ENCODE assay signal across 32 cellular contexts in the genomic region with DNA sequence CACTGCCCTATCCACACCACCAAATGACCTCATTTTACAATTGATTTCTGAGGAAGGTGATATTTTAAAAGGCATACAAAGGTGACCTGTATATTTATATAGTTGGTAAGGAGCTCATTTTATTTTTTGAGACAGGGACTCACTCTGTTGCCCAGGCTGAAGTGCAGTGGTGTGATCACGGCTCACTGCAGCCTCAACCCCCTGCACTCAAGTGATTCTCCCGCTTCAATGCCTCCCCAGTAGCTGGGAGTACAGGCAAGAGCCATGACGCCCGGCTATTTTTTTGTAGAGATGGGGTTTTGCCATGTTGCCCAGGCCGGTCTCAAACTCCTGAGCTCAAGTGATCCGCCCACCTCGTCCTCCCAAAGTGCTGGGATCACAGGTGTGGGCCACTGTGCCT. TPM values are rescaled to one million over a fixed set of nuclear protein-coding genes. Genes with fewer than 3 reads are reported as not detected.
"Had no signal": no experiment of that assay in that cellular context is flagged by ENCODE, and none has a peak within 500 bp of the region (broad histone marks: within the 10 kb centered on the region; RNA-seq: fewer than 3 reads in every experiment).

No MANE protein-coding gene starts in this region.

- H3K27ac Mint-ChIP-seq: dendritic cell treated with granulocyte-macrophage colony-stimulating factor and Interleukin-4, amounts not matched to agents 40 ng/mL and 50 ng/mL, for 4 days; mesothelial cell of epicardium; natural killer cell treated with Interleukin-12 subunit alpha and Interleukin-12 subunit beta and Interleukin-15 and Interleukin-18, amount 100 ng/mL, for 72 hours; stimulated activated effector memory CD8-positive, alpha-beta T cell treated with anti-CD3 and anti-CD28 coated beads, Interleukin-12 subunit alpha, Interleukin-12 subunit beta, amount 100 ng/mL, for 72 hours had no signal

- H3K4me3 Mint-ChIP-seq: central memory CD8-positive, alpha-beta T cell; dendritic cell treated with granulocyte-macrophage colony-stimulating factor and Interleukin-4, amounts not matched to agents 40 ng/mL and 50 ng/mL, for 4 days; immature natural killer cell; mesothelial cell of epicardium; naive B cell; natural killer cell treated with Interleukin-12 subunit alpha and Interleukin-12 subunit beta and Interleukin-15 and Interleukin-18, amount 100 ng/mL, for 72 hours; neural crest cell; stimulated activated effector memory CD8-positive, alpha-beta T cell treated with anti-CD3 and anti-CD28 coated beads, Interleukin-12 subunit alpha, Interleukin-12 subunit beta, amount 100 ng/mL, for 72 hours had no signal

- H3K27me3 ChIP-seq: colonic mucosa, hepatocyte, neutrophil, right atrium auricular region, sigmoid colon, testis, tibial nerve, upper lobe of left lung had no signal

- H3K4me3 ChIP-seq: colonic mucosa, hepatocyte, mucosa of descending colon, prostate gland, right atrium auricular region, sigmoid colon, testis, tibial nerve, upper lobe of left lung had no signal

- H3K9me3 Mint-ChIP-seq: central memory CD8-positive, alpha-beta T cell; dendritic cell treated with granulocyte-macrophage colony-stimulating factor and Interleukin-4, amounts not matched to agents 40 ng/mL and 50 ng/mL, for 4 days; immature natural killer cell; mesothelial cell of epicardium; naive B cell; natural killer cell treated with Interleukin-12 subunit alpha and Interleukin-12 subunit beta and Interleukin-15 and Interleukin-18, amount 100 ng/mL, for 72 hours; neural crest cell; stimulated activated effector memory CD8-positive, alpha-beta T cell treated with anti-CD3 and anti-CD28 coated beads, Interleukin-12 subunit alpha, Interleukin-12 subunit beta, amount 100 ng/mL, for 72 hours had no signal

- H3K9ac ChIP-seq: parathyroid adenoma had no signal

- H2AFZ ChIP-seq: hepatocyte, parathyroid adenoma had no signal

- FAIRE-seq: endometrium, frontal cortex, keratinocyte, urothelium cell line had no signal

- DNase-seq: colonic mucosa; effector CD8-positive, alpha-beta T cell; erythroblast; head of caudate nucleus; immature natural killer cell; mesenchymal stem cell; mucosa of descending colon; naive B cell; sigmoid colon; stimulated activated CD4-positive, alpha-beta T cell treated with anti-CD3 and anti-CD28 coated beads, Interleukin-2, amount 100 ng/mL, for 24 hours; stimulated activated CD4-positive, alpha-beta T cell treated with anti-CD3 and anti-CD28 coated beads, Interleukin-4, amount 100 ng/mL, for 24 hours; stimulated activated naive CD8-positive, alpha-beta T cell treated with anti-CD3 and anti-CD28 coated beads, Interleukin-15, Interleukin-2, amounts not matched to agents 100 U/mL and 50 U/mL, for 24 hours; substantia nigra; testis; upper lobe of left lung had no signal

- H3K9me3 ChIP-seq: colonic mucosa, mucosa of descending colon, neutrophil, prostate gland, right atrium auricular region, sigmoid colon, testis, tibial nerve, upper lobe of left lung had no signal

- H3K27me3 Mint-ChIP-seq: central memory CD8-positive, alpha-beta T cell; dendritic cell treated with granulocyte-macrophage colony-stimulating factor and Interleukin-4, amounts not matched to agents 40 ng/mL and 50 ng/mL, for 4 days; naive B cell; natural killer cell treated with Interleukin-12 subunit alpha and Interleukin-12 subunit beta and Interleukin-15 and Interleukin-18, amount 100 ng/mL, for 72 hours had no signal

- ATAC-seq: mucosa of descending colon; natural killer cell treated with Interleukin-12 subunit alpha and Interleukin-12 subunit beta and Interleukin-15 and Interleukin-18, amount 100 ng/mL, for 72 hours; stimulated activated effector memory CD8-positive, alpha-beta T cell treated with anti-CD3 and anti-CD28 coated beads, Interleukin-12 subunit alpha, Interleukin-12 subunit beta, amount 100 ng/mL, for 72 hours; stimulated activated naive CD8-positive, alpha-beta T cell treated with anti-CD3 and anti-CD28 coated beads, Interleukin-15, Interleukin-2, amounts not matched to agents 100 U/mL and 50 U/mL, for 24 hours had no signal

- H3K36me3 ChIP-seq: colonic mucosa, prostate gland had no signal

- H3K4me2 ChIP-seq: hepatocyte had no signal

- H3K27ac ChIP-seq: colonic mucosa, hepatocyte, neutrophil, parathyroid adenoma, prostate gland, right atrium auricular region, sigmoid colon, testis, tibial nerve, upper lobe of left lung had no signal

- H3K4me1 ChIP-seq: colonic mucosa, prostate gland, testis had no signal

RNA-seq across cellular contexts. Expression of a gene that starts 47.8 kb away (rescaled TPM):
- total RNA-seq: natural killer cell treated with Interleukin-12 subunit alpha and Interleukin-12 subunit beta and Interleukin-15 and Interleukin-18, amount 100 ng/mL, for 72 hours; right atrium auricular region; skeletal muscle tissue had no signal
- polyA plus RNA-seq: keratinocyte had no signal
